8 cellular contexts compared by ENCODE assay signal in the genomic region with DNA sequence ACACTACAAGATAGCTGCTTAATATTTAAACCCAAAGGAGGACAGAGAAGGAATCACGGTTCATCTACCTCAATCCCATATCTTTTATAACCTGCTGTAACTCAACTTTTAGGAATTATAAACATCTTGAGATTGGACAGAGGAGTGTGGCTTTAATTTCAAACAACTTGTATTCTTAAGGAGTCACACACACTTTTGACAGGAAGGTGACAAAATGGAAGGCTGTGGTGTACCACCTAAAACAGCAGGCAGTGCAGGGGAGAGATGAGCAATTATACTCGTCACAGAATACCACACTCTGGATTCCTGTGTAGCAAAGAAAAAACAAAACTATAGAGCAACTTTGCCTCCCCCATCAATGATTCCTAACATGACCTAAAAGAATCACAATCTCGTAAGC.
DNase-seq lines count a peak whose midpoint lies in the region; ATAC-seq lines count a peak whose summit lies in the region.

No MANE protein-coding gene starts in this region.

- peak; percentile 81 for ATAC-seq in activated CD4-positive, alpha-beta T cell treated with anti-CD3 and anti-CD28 coated beads for 36 hours
- peak; percentile 60 for ATAC-seq in HG03066 (IDR thresholded peaks at IDR 0.05; ENCODE audit: low read depth, unreplicated experiment)
- ATAC-seq in sciatic nerve: no peak
- ATAC-seq in left colon: no peak

- H3K27me3 Mint-ChIP-seq in activated CD4-positive, alpha-beta T cell treated with anti-CD3 and anti-CD28 coated beads for 36 hours: no peaks in the 10 kb centered on the region
- H3K27me3 Mint-ChIP-seq in activated T-cell treated with anti-CD3 and anti-CD28 coated beads, Interleukin-2, amount 50 U/mL, for 24 hours: no peaks in the 10 kb centered on the region

- peak; percentile 79 for DNase-seq in activated CD4-positive, alpha-beta T cell treated with anti-CD3 and anti-CD28 coated beads for 36 hours
- DNase-seq in activated CD4-positive, alpha-beta T cell treated with anti-CD3 and anti-CD28 coated beads for 1 hour: no peak
- no peak for DNase-seq in activated T-cell treated with anti-CD3 and anti-CD28 coated beads, Interleukin-2, amount 50 U/mL, for 24 hours
- DNase-seq in stimulated activated CD8-positive, alpha-beta memory T cell treated with anti-CD3 and anti-CD28 coated beads, Interleukin-12 subunit alpha, Interleukin-12 subunit beta, amount 100 ng/mL, for 1 hour (ENCODE audit: low read depth): peak; percentile 46
- DNase-seq in sciatic nerve (ENCODE audit: low spot score) (no peak), left colon (no peak), RKO (ENCODE audit: low spot score) (no peak)

- intact Hi-C loops in activated CD4-positive, alpha-beta T cell treated with anti-CD3 and anti-CD28 coated beads for 36 hours (cut with DNase I, micrococcal nuclease): loop anchor here (1.0 to 10.0 kb wide), 8 partner anchors 33 to 1198 kb away; a partner anchor contains a TSS
- intact Hi-C loops in sciatic nerve (cut with DNase I) (no loop called here), left colon (cut with DNase I, micrococcal nuclease) (no loop called here)

- POLR2A ChIA-PET in activated CD4-positive, alpha-beta T cell treated with anti-CD3 and anti-CD28 coated beads for 36 hours (lab: Charles Lee): interaction anchor here (0.6 to 1.1 kb wide), 4 partner anchors 20 to 295 kb away, joined by 3 to 4 read pairs (median 4); no protein-coding TSS in a partner anchor

- peak overlapping the region; percentile 97 for H3K27ac Mint-ChIP-seq in activated CD4-positive, alpha-beta T cell treated with anti-CD3 and anti-CD28 coated beads for 36 hours
- H3K27ac Mint-ChIP-seq in activated T-cell treated with anti-CD3 and anti-CD28 coated beads, Interleukin-2, amount 50 U/mL, for 24 hours: peak overlapping the region; percentile 98

- H3K36me3 Mint-ChIP-seq in activated CD4-positive, alpha-beta T cell treated with anti-CD3 and anti-CD28 coated beads for 36 hours (ENCODE audit: low read depth): peaks cover 32% of the 10 kb centered on the region
- H3K36me3 Mint-ChIP-seq in activated T-cell treated with anti-CD3 and anti-CD28 coated beads, Interleukin-2, amount 50 U/mL, for 24 hours (ENCODE audit: low read depth): peaks cover 47% of the 10 kb centered on the region

- CTCF ChIA-PET in activated CD4-positive, alpha-beta T cell treated with anti-CD3 and anti-CD28 coated beads for 36 hours (lab: Charles Lee): interaction anchor here (0.7 to 0.9 kb wide), 2 partner anchors 11 to 209 kb away, joined by 3 to 6 read pairs; no protein-coding TSS in a partner anchor

- H3K9me3 Mint-ChIP-seq in activated CD4-positive, alpha-beta T cell treated with anti-CD3 and anti-CD28 coated beads for 36 hours (ENCODE audit: low read depth): peaks cover 1% of the 10 kb centered on the region
- H3K9me3 Mint-ChIP-seq in activated T-cell treated with anti-CD3 and anti-CD28 coated beads, Interleukin-2, amount 50 U/mL, for 24 hours: peaks cover 8% of the 10 kb centered on the region

- peak overlapping the region; percentile 30 for H3K4me3 Mint-ChIP-seq in activated CD4-positive, alpha-beta T cell treated with anti-CD3 and anti-CD28 coated beads for 36 hours
- peak overlapping the region; percentile 68 for H3K4me3 Mint-ChIP-seq in activated T-cell treated with anti-CD3 and anti-CD28 coated beads, Interleukin-2, amount 50 U/mL, for 24 hours

- peaks cover 74% of the 10 kb centered on the region for H3K4me1 Mint-ChIP-seq in activated CD4-positive, alpha-beta T cell treated with anti-CD3 and anti-CD28 coated beads for 36 hours
- peaks cover 86% of the 10 kb centered on the region for H3K4me1 Mint-ChIP-seq in activated T-cell treated with anti-CD3 and anti-CD28 coated beads, Interleukin-2, amount 50 U/mL, for 24 hours (ENCODE audit: low read depth)

Comparison
In these comparisons a context has a peak if more than half of its experiments do, and no peak if none do; other contexts are left out.
1. DNase-seq: peak in activated CD4-positive, alpha-beta T cell treated with anti-CD3 and anti-CD28 coated beads for 36 hours (single experiment) and stimulated activated CD8-positive, alpha-beta memory T cell treated with anti-CD3 and anti-CD28 coated beads, Interleukin-12 subunit alpha, Interleukin-12 subunit beta, amount 100 ng/mL, for 1 hour (single experiment); none in activated CD4-positive, alpha-beta T cell treated with anti-CD3 and anti-CD28 coated beads for 1 hour (single experiment), activated T-cell treated with anti-CD3 and anti-CD28 coated beads, Interleukin-2, amount 50 U/mL, for 24 hours (single experiment), sciatic nerve (single experiment), left colon (0 of 2) and RKO (single experiment).
2. ATAC-seq: peak in activated CD4-positive, alpha-beta T cell treated with anti-CD3 and anti-CD28 coated beads for 36 hours (single experiment) and HG03066 (single experiment); none in sciatic nerve (single experiment) and left colon (single experiment).
3. intact Hi-C loops: an anchor here in activated CD4-positive, alpha-beta T cell treated with anti-CD3 and anti-CD28 coated beads for 36 hours (1.0 to 10.0 kb wide); none called in sciatic nerve and left colon.